In genomic region chr11:15073361-15074205, GRCh38 we compare ENCODE assay signal across 8 cellular contexts. TPM values are rescaled to one million over a fixed set of nuclear protein-coding genes. Genes with fewer than 3 reads are reported as not detected.
DNase-seq lines count a peak whose midpoint lies in the region; ATAC-seq, FAIRE-seq and TF ChIP-seq lines count a peak whose summit lies in the region.

Gene CALCB, plus strand, starts transcription at chr11:15073593. Its CDS starts 1,126 bp downstream, at chr11:15074719.

- H3K9ac ChIP-seq in DND-41 (ENCODE audit: low read depth, low read length) (no peak within 1 kb of the TSS), astrocyte (ENCODE audit: low read length) (no peak within 1 kb of the TSS)

- peaks cover 51% of the 10 kb centered on the region for H3K27me3 Mint-ChIP-seq in astrocyte (ENCODE audit: low read depth, unreplicated experiment)

- TF ChIP-seq CTCF in DND-41 (IDR thresholded peaks at IDR 0.05; ENCODE audit: borderline replicate concordance, extremely low read depth, low read length, poor library complexity, severe bottlenecking) (no peak), astrocyte (IDR thresholded peaks at IDR 0.05; ENCODE audit: insufficient read depth, low read depth, low read length) (no peak), GM10248 (IDR thresholded peaks at IDR 0.05; ENCODE audit: control extremely low read depth, extremely low read depth, low read depth, missing control alignments) (no peak)

- H4K20me1 ChIP-seq in DND-41 (ENCODE audit: insufficient read depth, low read length), result no peaks in the 10 kb centered on the region
- H4K20me1 ChIP-seq in astrocyte (ENCODE audit: insufficient read depth, low read length), result no peaks in the 10 kb centered on the region

- H3K27ac Mint-ChIP-seq in astrocyte (ENCODE audit: unreplicated experiment), result no peak within 1 kb of the TSS

- H2AFZ ChIP-seq in DND-41 (ENCODE audit: low read depth, low read length), result peak within 1 kb of the TSS; percentile 34; the same call in 1 of the 2 replicates
- peak within 1 kb of the TSS; percentile 50 for H2AFZ ChIP-seq in astrocyte (ENCODE audit: low read depth, low read length)

- H3K79me2 ChIP-seq in DND-41 (ENCODE audit: insufficient read depth, low read length), result no peaks in the 10 kb centered on the region
- no peaks in the 10 kb centered on the region for H3K79me2 ChIP-seq in astrocyte (ENCODE audit: insufficient read depth, low read length)

- no peaks in the 10 kb centered on the region for H3K4me1 ChIP-seq in DND-41 (ENCODE audit: insufficient read depth, low read length)
- H3K4me1 ChIP-seq in astrocyte (ENCODE audit: insufficient read depth, low read length), result peaks cover 9% of the 10 kb centered on the region

- H3K27ac ChIP-seq in DND-41 (ENCODE audit: low read length) (no peak within 1 kb of the TSS), astrocyte (ENCODE audit: low read depth, low read length) (no peak within 1 kb of the TSS)

- H3K4me3 Mint-ChIP-seq in astrocyte (ENCODE audit: unreplicated experiment), result peak within 1 kb of the TSS; percentile 80

- H3K4me2 ChIP-seq in DND-41 (ENCODE audit: insufficient read depth, low read length), result no peak within 1 kb of the TSS
- peak within 1 kb of the TSS; percentile 82 for H3K4me2 ChIP-seq in astrocyte (ENCODE audit: low read length)

- H3K9me3 ChIP-seq in DND-41 (ENCODE audit: insufficient read depth, low read length, severe bottlenecking) (no peaks in the 10 kb centered on the region), astrocyte (ENCODE audit: insufficient read depth, low read depth, low read length) (no peaks in the 10 kb centered on the region)

- H3K4me3 ChIP-seq in DND-41 (ENCODE audit: low read depth in 1 of 2, low read length in 2 of 2) (no peak within 1 kb of the TSS), astrocyte (ENCODE audit: insufficient read depth, low read depth, low read length) (peak within 1 kb of the TSS; percentile 32)

- POLR2A ChIA-PET in GM10248 (lab: Yijun Ruan, JAX), result no interaction called here

- DNase-seq in DND-41 (no peak), NCI-H510A treated with DMSO at 0.1 percent for 48 hours (lab: John Stamatoyannopoulos, UW) (peak; percentile 33), astrocyte (ENCODE audit: low read depth) (peak; percentile 4), iPS-NIHi7 (ENCODE audit: extremely low spot score) (peak; percentile 67), GM10248 (ENCODE audit: extremely low spot score) (no peak), medulla oblongata (ENCODE audit: extremely low spot score) (no peak)
- DNase-seq in stimulated activated CD8-positive, alpha-beta memory T cell treated with anti-CD3 and anti-CD28 coated beads, Interleukin-4, amount 100 ng/mL, for 24 hours (ENCODE audit: low read depth), result peak; percentile 21

- peaks cover 3% of the 10 kb centered on the region for H3K4me1 Mint-ChIP-seq in astrocyte (ENCODE audit: low read depth, unreplicated experiment)

- H3K9me3 Mint-ChIP-seq in astrocyte (ENCODE audit: unreplicated experiment), result peaks cover 12% of the 10 kb centered on the region

- no peak for FAIRE-seq in astrocyte (lab: Jason Lieb, UNC)

- no peaks in the 10 kb centered on the region for H3K36me3 ChIP-seq in DND-41 (ENCODE audit: insufficient read depth, low read length)
- H3K36me3 ChIP-seq in astrocyte (ENCODE audit: insufficient read depth, low read length), result no peaks in the 10 kb centered on the region

- CTCF ChIA-PET in GM10248 (lab: Yijun Ruan, JAX), result interaction anchor here (0.8 to 8.3 kb wide), 10 partner anchors 11 to 283 kb away, joined by 3 to 153 read pairs (median 6); no protein-coding TSS in a partner anchor

- H3K27me3 ChIP-seq in DND-41 (ENCODE audit: insufficient read depth, low read length, poor library complexity), result peaks cover 21% of the 10 kb centered on the region
- H3K27me3 ChIP-seq in astrocyte (ENCODE audit: insufficient read depth, low read length), result peaks cover 19% of the 10 kb centered on the region

- peaks cover 2% of the 10 kb centered on the region for H3K36me3 Mint-ChIP-seq in astrocyte (ENCODE audit: low read depth, unreplicated experiment)

- ATAC-seq in DND-41 (ENCODE audit: insufficient read depth, low read depth), result no peak
- no peak for ATAC-seq in GM21717 (IDR thresholded peaks at IDR 0.05; ENCODE audit: unreplicated experiment)

RNA-seq across cellular contexts. Expression of gene CALCB, which starts in this region (rescaled TPM):
- 0.61 TPM in 1 of 2 replicates, not detected in the other for total RNA-seq in astrocyte

Comparison
In these comparisons a context has a peak if more than half of its experiments do, and no peak if none do; other contexts are left out.
1. Peak in DNase-seq, H3K4me3 ChIP-seq and H3K4me2 ChIP-seq in astrocyte; RNA of the gene not detected or under 1 TPM.
2. DNase-seq: peak in NCI-H510A treated with DMSO at 0.1 percent for 48 hours (single experiment), iPS-NIHi7 (single experiment) and stimulated activated CD8-positive, alpha-beta memory T cell treated with anti-CD3 and anti-CD28 coated beads, Interleukin-4, amount 100 ng/mL, for 24 hours (single experiment); none in DND-41 (single experiment), GM10248 (single experiment) and medulla oblongata (single experiment).